Comparison of ENCODE assay signal across 8 cellular contexts in genomic region chr22:29308791-29309262, GRCh38. TPM values are rescaled to one million over a fixed set of nuclear protein-coding genes. Genes with fewer than 3 reads are reported as not detected.
A peak's percentile ranks its signal among the peaks of the same experiment; 100 is the strongest.
DNase-seq lines count a peak whose midpoint lies in the region; ATAC-seq and TF ChIP-seq lines count a peak whose summit lies in the region.

No MANE protein-coding gene starts in this region.

- peak overlapping the region; percentile 52 for H3K27ac Mint-ChIP-seq in T-helper 2 cell treated with Interferon-gamma antibody and Interleukin-4, amounts not matched to agents 5 μg/mL and 100 μg/mL, for 36 hours

- ATAC-seq in HCT116, result no peak

- no peaks in the 10 kb centered on the region for H3K36me3 ChIP-seq in HCT116 (ENCODE audit: control insufficient read depth in 1 of 2, insufficient read depth in 2 of 2, low read length in 2 of 2)
- no peaks in the 10 kb centered on the region for H3K36me3 ChIP-seq in esophagus (ENCODE audit: control insufficient read depth in 2 of 2, insufficient read depth in 2 of 2, low read length in 1 of 2)

- TF ChIP-seq POLR2A in HCT116 (IDR thresholded peaks at IDR 0.05; ENCODE audit: borderline replicate concordance, extremely low read depth, insufficient read depth, insufficient read length), result no peak

- BruUV-seq in HCT116 (replicated peaks; lab: Mats Ljungman, UMichigan), result no TSS peak

- CTCF ChIA-PET in HCT116 (lab: Charles Lee), result no interaction called here

- H3K27ac ChIP-seq in HCT116 (ENCODE audit: low read depth, low read length) (peak overlapping the region; percentile 41; the same call in 1 of the 2 replicates), esophagus (ENCODE audit: low read depth in 2 of 2, low read length in 1 of 2) (peak overlapping the region; percentile 75 to 86), skin epidermis (peak overlapping the region in 19 of 21 experiments; percentile 12 to 97 (median 92))

- no peak overlapping the region for H2AFZ ChIP-seq in HCT116 (ENCODE audit: low read depth, low read length, poor library complexity, severe bottlenecking)

- WGBS in esophagus, 2 donors, result 25 to 36% methylated on average over 13 of the region's 13 CpGs

- peak overlapping the region; percentile 42 for H3K4me3 Mint-ChIP-seq in T-helper 2 cell treated with Interferon-gamma antibody and Interleukin-4, amounts not matched to agents 5 μg/mL and 100 μg/mL, for 36 hours

- H3K4me1 ChIP-seq in HCT116 (ENCODE audit: control insufficient read depth in 1 of 2, insufficient read depth in 2 of 2, low read length in 2 of 2) (peaks cover 35 to 60% of the 10 kb centered on the region in 2 experiments), esophagus (ENCODE audit: control insufficient read depth in 2 of 2, insufficient read depth in 2 of 2, low read length in 1 of 2) (peaks cover 23 to 40% of the 10 kb centered on the region in 2 donors)

- peaks cover 10% of the 10 kb centered on the region for H3K4me1 Mint-ChIP-seq in T-helper 2 cell treated with Interferon-gamma antibody and Interleukin-4, amounts not matched to agents 5 μg/mL and 100 μg/mL, for 36 hours (ENCODE audit: low read depth)

- no peak for TF ChIP-seq RAD21 in HCT116 (IDR thresholded peaks at IDR 0.05; ENCODE audit: low read depth)

- no peak overlapping the region for H3K4me2 ChIP-seq in HCT116 (ENCODE audit: low read length)

- POLR2A ChIA-PET in HCT116 (lab: Charles Lee), result no interaction called here

- H3K4me3 ChIP-seq in HCT116 (replicated peaks in 1 of 2; ENCODE audit: low read depth in 1 of 2, low read length in 2 of 2) (no peak overlapping the region), esophagus (ENCODE audit: low read depth in 1 of 2, low read length in 2 of 2) (peak overlapping the region in 1 of 2 donors; percentile 78), skin epidermis (peak overlapping the region in 3 of 7 experiments; percentile 72 to 96 (median 85))

- peaks cover 25% of the 10 kb centered on the region for H3K27me3 Mint-ChIP-seq in T-helper 2 cell treated with Interferon-gamma antibody and Interleukin-4, amounts not matched to agents 5 μg/mL and 100 μg/mL, for 36 hours (ENCODE audit: low read depth)

- H3K9me3 Mint-ChIP-seq in T-helper 2 cell treated with Interferon-gamma antibody and Interleukin-4, amounts not matched to agents 5 μg/mL and 100 μg/mL, for 36 hours, result no peaks in the 10 kb centered on the region

- no peak for DNase-seq in HCT116 (ENCODE audit: low read depth, low spot score)
- DNase-seq in T-helper 2 cell treated with Interferon-gamma antibody and Interleukin-4, amounts not matched to agents 5 μg/mL and 100 μg/mL, for 36 hours (ENCODE audit: low spot score), result no peak
- no peak for DNase-seq in cerebellar cortex (ENCODE audit: low spot score)
- no peak for DNase-seq in occipital lobe (lab: John Stamatoyannopoulos, UW)
- DNase-seq in HuH-7.5 (ENCODE audit: low spot score), result no peak
- no peak for DNase-seq in NCI-H1105 (lab: John Stamatoyannopoulos, UW)

- H3K36me3 Mint-ChIP-seq in T-helper 2 cell treated with Interferon-gamma antibody and Interleukin-4, amounts not matched to agents 5 μg/mL and 100 μg/mL, for 36 hours (ENCODE audit: low read depth), result no peaks in the 10 kb centered on the region

- H3K79me2 ChIP-seq in HCT116 (ENCODE audit: insufficient read depth, low read length), result peaks cover 7% of the 10 kb centered on the region; the same call in 1 of the 2 replicates

- H3K27me3 ChIP-seq in HCT116 (ENCODE audit: insufficient read depth, low read length), result no peaks in the 10 kb centered on the region
- peaks cover 0 to 4% of the 10 kb centered on the region in 2 donors for H3K27me3 ChIP-seq in esophagus (ENCODE audit: control insufficient read depth in 1 of 2, insufficient read depth in 2 of 2, low read length in 2 of 2)

- H3K9ac ChIP-seq in HCT116 (ENCODE audit: low read length), result no peak overlapping the region

- intact Hi-C loops in HCT116 (cut with micrococcal nuclease), result no loop called here

- no peaks in the 10 kb centered on the region for H4K20me1 ChIP-seq in HCT116 (ENCODE audit: insufficient read depth)

- no peaks in the 10 kb centered on the region for H3K9me2 ChIP-seq in HCT116 (ENCODE audit: insufficient read depth)

- RAD21 ChIA-PET in HCT116 (lab: Charles Lee; ENCODE audit: low non-redundant PET in 1 of 2, low total read pairs in 2 of 2, uncharacterized antibody in 2 of 2, unreplicated experiment in 2 of 2), result no interaction called here

- no peak for TF ChIP-seq CTCF in HCT116 (IDR thresholded peaks at IDR 0.05 in 2 of 3, conservative IDR thresholded peaks at IDR 0.05 in 1 of 3; ENCODE audit: borderline replicate concordance in 1 of 3, insufficient read depth in 1 of 3, low read depth in 2 of 3, low read length in 2 of 3)

- H3K9me3 ChIP-seq in HCT116 (ENCODE audit: control insufficient read depth in 1 of 2, insufficient read depth in 1 of 2, low read depth in 1 of 2, low read length in 2 of 2) (no peaks in the 10 kb centered on the region), esophagus (ENCODE audit: control insufficient read depth in 2 of 2, insufficient read depth in 1 of 2, low read depth in 1 of 2, low read length in 1 of 2) (no peaks in the 10 kb centered on the region)

TF ChIP-seq in HCT116, 20 proteins besides CTCF, POLR2A, EP300 and RAD21 (continues in another document):
- TF ChIP-seq ZBTB33 (IDR thresholded peaks at IDR 0.05; ENCODE audit: extremely low read depth, insufficient replicate concordance, low read length), result no peak
- TF ChIP-seq TCF7L2 (IDR thresholded peaks at IDR 0.05; ENCODE audit: borderline replicate concordance, extremely low read depth, insufficient read depth, insufficient read length), result no peak
- no peak for TF ChIP-seq ATF3 (IDR thresholded peaks at IDR 0.05)
- TF ChIP-seq YY1 (IDR thresholded peaks at IDR 0.05; ENCODE audit: extremely low read depth, insufficient replicate concordance, low read depth, low read length), result no peak
- TF ChIP-seq POLR2AphosphoS5 (IDR thresholded peaks at IDR 0.05; ENCODE audit: low read depth, low read length), result no peak
- no peak for TF ChIP-seq REST (IDR thresholded peaks at IDR 0.05; ENCODE audit: low read depth)
- TF ChIP-seq JUND (IDR thresholded peaks at IDR 0.05), result no peak
- no peak for TF ChIP-seq EGR1 (IDR thresholded peaks at IDR 0.05; ENCODE audit: low read depth)
- TF ChIP-seq ZNF274 (IDR thresholded peaks at IDR 0.05; ENCODE audit: low read depth, low read length), result no peak
- TF ChIP-seq MAX (IDR thresholded peaks at IDR 0.05), result no peak
- TF ChIP-seq SRF (IDR thresholded peaks at IDR 0.05; ENCODE audit: low read depth), result no peak

RNA-seq across cellular contexts. Expression of gene GAS2L1, which starts 2.4 kb away (rescaled TPM):
- total RNA-seq in HCT116 (2021; ENCODE audit: unreplicated experiment), result 29.4 TPM
- polyA plus RNA-seq in HCT116 (2012), result 21.6 and 22.7 TPM in 2 replicates
- 10 to 100 TPM; 24.3 to 25.2 TPM for polyA plus RNA-seq in esophagus
- 7.3 TPM for total RNA-seq in occipital lobe

RNA-seq across cellular contexts. Expression of gene RASL10A, which starts 6.7 kb away (rescaled TPM):
- 0.96 TPM for total RNA-seq in HCT116 (2021; ENCODE audit: unreplicated experiment)
- polyA plus RNA-seq in HCT116 (2012), result 0.70 and 0.73 TPM in 2 replicates
- 1 to 10 TPM in 1 of 2 donors, under 1 TPM in 1; 0.48 to 1.0 TPM for polyA plus RNA-seq in esophagus
- 15.0 TPM for total RNA-seq in occipital lobe

RNA-seq across cellular contexts. Expression of gene EWSR1, which starts 40.8 kb away (rescaled TPM):
- total RNA-seq in HCT116 (2021; ENCODE audit: unreplicated experiment) (335 TPM), occipital lobe (186 TPM)
- 335 and 364 TPM in 2 replicates for polyA plus RNA-seq in HCT116 (2012)
- 100 to 1,000 TPM; 103 to 138 TPM for polyA plus RNA-seq in esophagus

RNA-seq across cellular contexts. Expression of gene RHBDD3, which starts 41.0 kb away (rescaled TPM):
- 30.2 TPM for total RNA-seq in HCT116 (2021; ENCODE audit: unreplicated experiment)
- 17.0 and 17.4 TPM in 2 replicates for polyA plus RNA-seq in HCT116 (2012)
- polyA plus RNA-seq in esophagus, result 10 to 100 TPM; 15.1 to 20.9 TPM
- 14.3 TPM for total RNA-seq in occipital lobe

Comparison
In these comparisons a context has a peak if more than half of its experiments do, and no peak if none do; other contexts are left out.
1. H3K27ac ChIP-seq: peak in every context shown above with its lines; median percentile 92 in skin epidermis; 80 in esophagus; 41 in HCT116.